Comparison of ENCODE assay signal across 8 cellular contexts in the genomic region with DNA sequence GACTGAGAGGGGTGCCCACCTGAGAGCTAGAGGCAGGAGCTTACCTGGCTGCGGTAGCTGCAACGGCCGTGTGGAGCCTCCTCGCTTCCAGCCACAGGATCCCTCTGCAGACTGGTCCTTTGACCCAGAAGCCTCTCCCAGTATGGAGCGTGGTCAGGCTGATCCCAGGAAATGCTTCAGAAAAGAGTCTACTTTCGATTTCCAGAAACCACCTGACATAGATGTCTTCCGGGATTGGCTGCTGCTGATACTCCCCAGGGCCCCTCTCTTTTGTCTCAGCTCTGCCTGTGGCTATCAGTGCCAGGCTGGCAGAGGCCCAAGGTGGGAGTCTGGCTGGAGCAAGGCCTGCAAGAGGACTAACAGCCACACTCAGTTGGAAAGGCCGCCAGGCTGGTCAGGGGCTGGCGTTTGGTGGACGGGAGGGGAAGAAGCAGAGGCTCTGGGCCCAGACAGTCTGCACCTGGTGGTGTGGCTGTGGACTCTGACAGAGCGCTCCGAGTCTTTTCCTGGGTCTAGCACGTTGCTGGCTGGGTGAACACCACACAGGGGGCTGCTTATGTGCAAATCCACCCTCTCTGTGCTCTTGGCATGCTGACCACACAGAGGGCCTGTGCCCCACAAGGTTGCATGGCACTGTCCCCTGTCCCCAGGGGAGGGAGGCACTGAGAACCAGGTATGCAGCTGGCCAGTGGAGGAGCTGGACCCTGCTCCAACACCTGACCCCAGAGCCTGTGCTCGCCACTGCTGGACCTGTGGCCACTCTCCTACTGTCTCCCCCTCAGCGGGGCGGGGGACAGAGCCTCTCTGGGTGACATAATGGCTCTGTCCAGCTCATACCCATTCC. TPM values are rescaled to one million over a fixed set of nuclear protein-coding genes. Genes with fewer than 3 reads are reported as not detected.
DNase-seq lines count a peak whose midpoint lies in the region; ATAC-seq and TF ChIP-seq lines count a peak whose summit lies in the region.

A gene with protein sequence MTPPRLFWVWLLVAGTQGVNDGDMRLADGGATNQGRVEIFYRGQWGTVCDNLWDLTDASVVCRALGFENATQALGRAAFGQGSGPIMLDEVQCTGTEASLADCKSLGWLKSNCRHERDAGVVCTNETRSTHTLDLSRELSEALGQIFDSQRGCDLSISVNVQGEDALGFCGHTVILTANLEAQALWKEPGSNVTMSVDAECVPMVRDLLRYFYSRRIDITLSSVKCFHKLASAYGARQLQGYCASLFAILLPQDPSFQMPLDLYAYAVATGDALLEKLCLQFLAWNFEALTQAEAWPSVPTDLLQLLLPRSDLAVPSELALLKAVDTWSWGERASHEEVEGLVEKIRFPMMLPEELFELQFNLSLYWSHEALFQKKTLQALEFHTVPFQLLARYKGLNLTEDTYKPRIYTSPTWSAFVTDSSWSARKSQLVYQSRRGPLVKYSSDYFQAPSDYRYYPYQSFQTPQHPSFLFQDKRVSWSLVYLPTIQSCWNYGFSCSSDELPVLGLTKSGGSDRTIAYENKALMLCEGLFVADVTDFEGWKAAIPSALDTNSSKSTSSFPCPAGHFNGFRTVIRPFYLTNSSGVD (minus strand): TSS at position 144 of the 844 bp plus-strand sequence. CDS start 2,732 bp downstream, outside the sequence.

- DNase-seq in CD8-positive, alpha-beta memory T cell: peak in 2 of 5 donors; percentile 44 to 52
- DNase-seq in NB4 (ENCODE audit: low read depth) (peak; percentile 32), choroid plexus epithelial cell (ENCODE audit: low read depth) (peak; percentile 88), kidney glomerular epithelial cell (lab: John Stamatoyannopoulos, UW) (peak; percentile 85), NCI-H1694 (lab: John Stamatoyannopoulos, UW) (no peak)
- peak; percentile 10 for DNase-seq in stimulated activated CD4-positive, alpha-beta T cell treated with anti-CD3 and anti-CD28 coated beads, Interleukin-2, amount 100 ng/mL, for 4 hours (ENCODE audit: low read depth)

- H3K36me3 Mint-ChIP-seq in CD8-positive, alpha-beta memory T cell: no peaks in the 10 kb centered on the region

- no peaks in the 10 kb centered on the region for H3K36me3 ChIP-seq in CD8-positive, alpha-beta memory T cell (ENCODE audit: insufficient read depth, low read length)

- no peaks in the 10 kb centered on the region for H3K9me3 Mint-ChIP-seq in CD8-positive, alpha-beta memory T cell

- peak within 1 kb of the TSS in 5 of 8 donors; percentile 10 to 86 (median 69) for H3K27ac Mint-ChIP-seq in CD8-positive, alpha-beta memory T cell

- POLR2A ChIA-PET in CD8-positive, alpha-beta memory T cell (lab: Charles Lee): no interaction called here

- TF ChIP-seq CTCF in NB4 (IDR thresholded peaks at IDR 0.05; ENCODE audit: low read depth, low read length) (no peak), choroid plexus epithelial cell (conservative IDR thresholded peaks at IDR 0.05; ENCODE audit: low read depth, low read length) (no peak)

- H3K4me1 Mint-ChIP-seq in CD8-positive, alpha-beta memory T cell: peaks cover 0 to 15% (median 10%) of the 10 kb centered on the region in 3 donors

- H3K4me1 ChIP-seq in CD8-positive, alpha-beta memory T cell (ENCODE audit: insufficient read depth, low read length): peaks cover 3% of the 10 kb centered on the region

- intact Hi-C loops in T-helper 2 cell treated with Interferon-gamma antibody and Interleukin-4, amounts not matched to agents 100 ng/mL and 5 ng/mL, for 36 hours (cut with micrococcal nuclease): no loop called here

- H3K4me3 ChIP-seq in CD8-positive, alpha-beta memory T cell (ENCODE audit: low read length): peak within 1 kb of the TSS; percentile 58
- H3K4me3 ChIP-seq in NB4 (ENCODE audit: low read depth, low read length) (no peak within 1 kb of the TSS), choroid plexus epithelial cell (ENCODE audit: low read depth, low read length) (peak within 1 kb of the TSS; percentile 61)

- H3K27me3 Mint-ChIP-seq in CD8-positive, alpha-beta memory T cell: peaks cover 2 to 3% of the 10 kb centered on the region in 2 donors

- H3K4me3 Mint-ChIP-seq in CD8-positive, alpha-beta memory T cell: peak within 1 kb of the TSS; percentile 42 to 78 (median 61)

- H3K9me3 ChIP-seq in CD8-positive, alpha-beta memory T cell (ENCODE audit: low read length): no peaks in the 10 kb centered on the region

- no peak for ATAC-seq in HG02840 (IDR thresholded peaks at IDR 0.05; ENCODE audit: low FRiP score, unreplicated experiment)

- H3K27me3 ChIP-seq in CD8-positive, alpha-beta memory T cell (ENCODE audit: insufficient read depth, low read length, poor library complexity, severe bottlenecking): no peaks in the 10 kb centered on the region

- H3K27ac ChIP-seq in CD8-positive, alpha-beta memory T cell (ENCODE audit: low read depth, low read length): no peak within 1 kb of the TSS

- TF ChIP-seq POLR2A in NB4 (IDR thresholded peaks at IDR 0.05; ENCODE audit: extremely low read depth, insufficient read length): peak; percentile 34

- CTCF ChIA-PET in CD8-positive, alpha-beta memory T cell (lab: Charles Lee): interaction anchor here (1.6 to 3.3 kb wide), 2 partner anchors 9 to 16 kb away, joined by 5 to 12 read pairs; no protein-coding TSS in a partner anchor

RNA-seq across cellular contexts. Expression of the gene that starts here (rescaled TPM):
- total RNA-seq in CD8-positive, alpha-beta memory T cell: 1 to 10 TPM; 8.6 to 9.1 TPM
- 23.1 TPM for polyA plus RNA-seq in CD8-positive, alpha-beta memory T cell
- total RNA-seq in T-helper 2 cell treated with Interferon-gamma antibody and Interleukin-4, amounts not matched to agents 100 ng/mL and 5 ng/mL, for 36 hours: 140 and 147 TPM in 2 replicates

Comparison
In these comparisons a context has a peak if more than half of its experiments do, and no peak if none do; other contexts are left out.
1. RNA of the gene that starts here (total RNA-seq): 140 to 147 TPM in T-helper 2 cell treated with Interferon-gamma antibody and Interleukin-4, amounts not matched to agents 100 ng/mL and 5 ng/mL, for 36 hours; 8.6 to 9.1 TPM in CD8-positive, alpha-beta memory T cell; every median in the first group is over 10 times any median in the second.